8 cellular contexts compared by ENCODE assay signal in genomic region chr5:78649220-78649700, GRCh38. TPM values are rescaled to one million over a fixed set of nuclear protein-coding genes. Genes with fewer than 3 reads are reported as not detected.
A peak's percentile ranks its signal among the peaks of the same experiment; 100 is the strongest.
DNase-seq lines count a peak whose midpoint lies in the region; ATAC-seq, FAIRE-seq and TF ChIP-seq lines count a peak whose summit lies in the region.

No MANE protein-coding gene starts in this region.

- peaks cover 13% of the 10 kb centered on the region for H3K4me1 Mint-ChIP-seq in activated T-cell treated with anti-CD3 and anti-CD28 coated beads, Interleukin-2, amount 50 U/mL, for 24 hours (ENCODE audit: low read depth)

- H3K27me3 Mint-ChIP-seq in activated T-cell treated with anti-CD3 and anti-CD28 coated beads, Interleukin-2, amount 50 U/mL, for 24 hours, result peaks cover 69% of the 10 kb centered on the region

- H4K20me1 ChIP-seq in K562 (replicated peaks; ENCODE audit: control insufficient read depth, insufficient read depth, low read length) (no peaks in the 10 kb centered on the region), HepG2 (ENCODE audit: insufficient read depth, low read length) (no peaks in the 10 kb centered on the region; the same call in 1 of the 2 replicates)

- no peak overlapping the region; a peak in 1 of 4 replicates for H3K9ac ChIP-seq in K562 (ENCODE audit: insufficient read depth in 1 of 2, low read depth in 2 of 2, low read length in 2 of 2)
- H3K9ac ChIP-seq in HepG2 (ENCODE audit: insufficient read depth, low read depth, low read length), result peak overlapping the region; percentile 84

- H3K9me3 Mint-ChIP-seq in activated T-cell treated with anti-CD3 and anti-CD28 coated beads, Interleukin-2, amount 50 U/mL, for 24 hours, result no peaks in the 10 kb centered on the region

- no peaks in the 10 kb centered on the region for H3K36me3 Mint-ChIP-seq in activated T-cell treated with anti-CD3 and anti-CD28 coated beads, Interleukin-2, amount 50 U/mL, for 24 hours (ENCODE audit: low read depth)

- H3K4me3 ChIP-seq in K562 (peak overlapping the region; percentile 66), HepG2 (replicated peaks in 1 of 3; ENCODE audit: insufficient read depth in 1 of 3, low read depth in 2 of 3, low read length in 3 of 3) (peak overlapping the region; percentile 64 to 97 (median 84)), upper lobe of left lung (peak overlapping the region; percentile 61 to 87 (median 84))

- TF ChIP-seq CTCF in K562 (IDR thresholded peaks at IDR 0.05 in 2 of 3, conservative IDR thresholded peaks at IDR 0.05 in 1 of 3; ENCODE audit: insufficient read depth in 2 of 3, low read depth in 1 of 3, low read length in 3 of 3) (no peak), HepG2 (CRISPR knock-in tag; IDR thresholded peaks at IDR 0.05) (no peak), upper lobe of left lung (IDR thresholded peaks at IDR 0.05) (no peak)

- TF ChIP-seq POLR2A in K562 (conservative IDR thresholded peaks at IDR 0.05) (no peak), HepG2 (IDR thresholded peaks at IDR 0.05; ENCODE audit: insufficient read depth in 1 of 2, low read depth in 2 of 2, low read length in 2 of 2) (0 out of 4 replicates have a peak, but pooled peaks of 1 of the 2 experiments have one; percentile 37), upper lobe of left lung (IDR thresholded peaks at IDR 0.05) (no peak)

- TF ChIP-seq RAD21 in K562 (CRISPR knock-in tag; conservative IDR thresholded peaks at IDR 0.05 in 1 of 2, IDR thresholded peaks at IDR 0.05 in 1 of 2) (no peak), HepG2 (CRISPR knock-in tag; IDR thresholded peaks at IDR 0.05) (0 out of 2 replicates have a peak, but pooled peaks have one; percentile 0)

- H3K27ac ChIP-seq in K562 (ENCODE audit: extremely low read depth, low read depth, low read length) (no peak overlapping the region), HepG2 (ENCODE audit: extremely low read length, insufficient read depth, low read length) (peak overlapping the region; percentile 53), upper lobe of left lung (peak overlapping the region; percentile 84 to 93 (median 92))

- no peak overlapping the region for H3K27ac Mint-ChIP-seq in activated T-cell treated with anti-CD3 and anti-CD28 coated beads, Interleukin-2, amount 50 U/mL, for 24 hours

- H3K9me1 ChIP-seq in K562 (ENCODE audit: control insufficient read depth, insufficient read depth, low read length), result no peaks in the 10 kb centered on the region

- TF ChIP-seq EP300 in K562 (IDR thresholded peaks at IDR 0.05; ENCODE audit: low read length), result no peak
- TF ChIP-seq EP300 in HepG2 (IDR thresholded peaks at IDR 0.05; ENCODE audit: low read depth in 2 of 2, low read length in 2 of 2), result no peak
- no peak for TF ChIP-seq EP300 in HepG2 (CRISPR knock-in tag; IDR thresholded peaks at IDR 0.05; ENCODE audit: borderline replicate concordance)
- TF ChIP-seq EP300 in upper lobe of left lung (IDR thresholded peaks at IDR 0.05), result no peak

- H3K36me3 ChIP-seq in K562 (ENCODE audit: control insufficient read depth, insufficient read depth, low read length) (no peaks in the 10 kb centered on the region), HepG2 (replicated peaks in 1 of 2; ENCODE audit: control insufficient read depth in 1 of 2, insufficient read depth in 2 of 2, low read length in 2 of 2) (no peaks in the 10 kb centered on the region), upper lobe of left lung (no peaks in the 10 kb centered on the region)

- no peak for DNase-seq in activated T-cell treated with anti-CD3 and anti-CD28 coated beads, Interleukin-2, amount 50 U/mL, for 24 hours
- DNase-seq in activated T-cell treated with anti-CD3 and anti-CD28 coated beads for 4 hours (no peak), K562 (ENCODE audit: extremely low read depth in 1 of 4, low spot score in 3 of 4) (no peak), HepG2 (ENCODE audit: low spot score) (peak; percentile 27), upper lobe of left lung (no peak), NCI-H128 (lab: John Stamatoyannopoulos, UW; ENCODE audit: unreplicated experiment) (no peak)

- H2AFZ ChIP-seq in K562 (ENCODE audit: low read depth, low read length) (peak overlapping the region; percentile 51; the same call in 1 of the 2 replicates), HepG2 (ENCODE audit: low read length) (no peak overlapping the region)

- FAIRE-seq in K562 (lab: Jason Lieb, UNC) (no peak), HepG2 (lab: Jason Lieb, UNC) (peak; percentile 18)

- in situ Hi-C loops in K562 (cut with MboI) (no loop called here), HepG2 (cut with HindIII; ENCODE audit: extremely low pct_ligation_motif_present, low pct_unique_long_range_greater_than_20kb) (no loop called here)

- intact Hi-C loops in K562 (cut with micrococcal nuclease) (no loop called here), HepG2 (cut with micrococcal nuclease; ENCODE audit: unreplicated experiment) (loop anchor here (5.0 to 10.0 kb wide), 6 partner anchors 76 to 336 kb away; partner anchors contain the start of gene ARSB)

- CTCF ChIA-PET in K562 (lab: Yijun Ruan, JAX; ENCODE audit: low intra/inter-chr PET ratio) (no interaction called here), HepG2 (lab: Yijun Ruan, JAX; ENCODE audit: low intra/inter-chr PET ratio, low total read pairs) (no interaction called here)

- H3K4me1 ChIP-seq in K562 (replicated peaks in 1 of 2; ENCODE audit: control insufficient read depth in 2 of 2, insufficient read depth in 2 of 2, low read length in 2 of 2), result peaks cover 19% of the 10 kb centered on the region in 2 experiments; a peak in 4 of 5 replicates
- peaks cover 58% of the 10 kb centered on the region for H3K4me1 ChIP-seq in HepG2 (ENCODE audit: insufficient read depth, low read length)
- H3K4me1 ChIP-seq in upper lobe of left lung, result peaks cover 9 to 21% (median 18%) of the 10 kb centered on the region in 4 donors

- 88% methylated on average over 7 of the region's 23 CpGs for WGBS in K562 (ENCODE audit: insufficient coverage, low coverage, missing lambda C conversion rate)
- 8% methylated on average over 4 of the region's 23 CpGs for WGBS in HepG2 (ENCODE audit: low lambda C conversion rate)
- 15 to 31% methylated on average over 12 to 18 of the region's 23 CpGs for WGBS in upper lobe of left lung, 2 donors

- BruUV-seq in K562 (replicated peaks; lab: Mats Ljungman, UMichigan) (no TSS peak), HepG2 (replicated peaks; lab: Mats Ljungman, UMichigan) (TSS peak; percentile 87)

- no peak overlapping the region for H3K4me2 ChIP-seq in K562 (ENCODE audit: insufficient read depth, low read length)
- peak overlapping the region; percentile 88 for H3K4me2 ChIP-seq in HepG2 (ENCODE audit: low read depth, low read length)

- ATAC-seq in K562, result no peak
- peak; percentile 14 for ATAC-seq in HepG2
- ATAC-seq in upper lobe of left lung (ENCODE audit: low FRiP score in 2 of 2), result peak in 1 of 2 donors; percentile 1
- ATAC-seq in GM18498 (IDR thresholded peaks at IDR 0.05; ENCODE audit: unreplicated experiment), result no peak
- ATAC-seq in GM21360 (IDR thresholded peaks at IDR 0.05; ENCODE audit: unreplicated experiment), result no peak

- POLR2A ChIA-PET in K562 (lab: Yijun Ruan, JAX), result interaction anchor here (0.7 to 1.4 kb wide), 2 partner anchors 9 to 14 kb away, joined by 3 to 4 read pairs; no protein-coding TSS in a partner anchor
- POLR2A ChIA-PET in HepG2 (lab: Yijun Ruan, JAX), result interaction anchor here (0.8 to 2.2 kb wide), 6 partner anchors 8 to 314 kb away, joined by 3 to 8 read pairs (median 3); no protein-coding TSS in a partner anchor

- H3K4me3 Mint-ChIP-seq in activated T-cell treated with anti-CD3 and anti-CD28 coated beads, Interleukin-2, amount 50 U/mL, for 24 hours, result peak overlapping the region; percentile 18

- H3K27me3 ChIP-seq in K562 (ENCODE audit: control insufficient read depth in 2 of 2, insufficient read depth in 2 of 2, low read length in 2 of 2) (no peaks in the 10 kb centered on the region; a peak in 1 of 5 replicates), HepG2 (ENCODE audit: control insufficient read depth in 1 of 2, insufficient read depth in 2 of 2, low read length in 2 of 2) (no peaks in the 10 kb centered on the region), upper lobe of left lung (peaks cover 0 to 5% (median 0%) of the 10 kb centered on the region in 4 donors)

- H3K9me3 ChIP-seq in K562 (replicated peaks; ENCODE audit: control insufficient read depth, insufficient read depth, low read depth, low read length) (no peaks in the 10 kb centered on the region), HepG2 (ENCODE audit: low read length) (no peaks in the 10 kb centered on the region), upper lobe of left lung (no peaks in the 10 kb centered on the region)

- no peaks in the 10 kb centered on the region for H3K79me2 ChIP-seq in K562 (ENCODE audit: control insufficient read depth, insufficient read depth, low read length)
- H3K79me2 ChIP-seq in HepG2 (ENCODE audit: insufficient read depth, low read length), result peaks cover 35% of the 10 kb centered on the region

RNA-seq across cellular contexts. Expression of gene LHFPL2, which starts 0.7 kb away (rescaled TPM):
- total RNA-seq in K562 (2011; cell fraction: chromatin; rRNA removed; ENCODE audit: low replicate concordance), result 9.1 and 15.2 TPM in 2 replicates
- total RNA-seq in K562 (2011; cell fraction: nucleolus; rRNA removed), result 7.2 and 7.5 TPM in 2 replicates
- 8.7 and 12.7 TPM in 2 replicates for total RNA-seq in K562 (2011; cell fraction: nucleoplasm; rRNA removed)
- total RNA-seq in K562 (2014; rRNA removed) (4.1 and 5.2 TPM in 2 replicates), K562 (2014; rRNA removed; fragmentation: Illumina TruSeq; extraction: Trizol) (6.4 and 6.6 TPM in 2 replicates), K562 (2015; rRNA removed; fragmentation: Illumina TruSeq; extraction: Trizol) (5.1 and 5.2 TPM in 2 replicates), K562 (2021) (6.6 TPM in 2 replicates), HepG2 (2016; rRNA removed; fragmentation: Illumina TruSeq; extraction: Trizol) (20.0 TPM in 2 replicates), upper lobe of left lung (10 to 100 TPM; 17.3 to 69.5 (median 32.9) TPM)
- polyA plus RNA-seq in K562 (2011; rRNA removed) (1.9 and 4.6 TPM in 2 replicates), K562 (2014; fragmentation: Illumina TruSeq; extraction: Trizol) (4.8 and 5.6 TPM in 2 replicates), K562 (2014; fragmentation: Nextera tagmentation; extraction: Ambion mirVana) (1 to 10 TPM; 1.0 to 1.6 TPM), K562 (2014; rRNA removed) (3.7 TPM in 2 replicates), HepG2 (2011; rRNA removed) (6.0 and 6.3 TPM in 2 replicates)
- polyA plus RNA-seq in K562 (2011; cell fraction: cytosol; rRNA removed), result 1.6 and 3.6 TPM in 2 replicates
- 1.8 and 5.6 TPM in 2 replicates for polyA plus RNA-seq in K562 (2011; cell fraction: nucleus; rRNA removed)
- polyA plus RNA-seq in K562 (2012), result 3.7 and 6.0 TPM in 2 replicates
- 6.7 and 11.2 TPM in 2 replicates for polyA minus RNA-seq in K562 (2011; rRNA and poly(A)+ RNA removed)
- polyA minus RNA-seq in K562 (2011; cell fraction: cytosol; rRNA and poly(A)+ RNA removed), result 5.9 and 9.2 TPM in 2 replicates
- 6.6 and 7.4 TPM in 2 replicates for polyA minus RNA-seq in K562 (2011; cell fraction: nucleus; rRNA and poly(A)+ RNA removed)
- total RNA-seq in HepG2 (2016; cell fraction: cytosol; rRNA removed; fragmentation: Illumina TruSeq; extraction: Trizol; ENCODE audit: low read depth), result 9.3 and 10.4 TPM in 2 replicates
- total RNA-seq in HepG2 (2016; cell fraction: insoluble cytoplasmic fraction; rRNA removed; fragmentation: Illumina TruSeq; extraction: Trizol), result 18.6 and 20.5 TPM in 2 replicates
- 15.5 and 16.5 TPM in 2 replicates for total RNA-seq in HepG2 (2016; cell fraction: membrane; rRNA removed; fragmentation: Illumina TruSeq; extraction: Trizol)
- 29.5 and 30.3 TPM in 2 replicates for total RNA-seq in HepG2 (2016; cell fraction: nucleus; rRNA removed; fragmentation: Illumina TruSeq; extraction: Trizol)
- 4.6 and 6.5 TPM in 2 replicates for polyA plus RNA-seq in HepG2 (2011; cell fraction: cytosol; rRNA removed)
- 8.6 and 9.9 TPM in 2 replicates for polyA plus RNA-seq in HepG2 (2011; cell fraction: nucleus; rRNA removed)
- 9.2 and 12.5 TPM in 2 replicates for polyA plus RNA-seq in HepG2 (2012)
- 1.4 and 1.7 TPM in 2 replicates for polyA plus RNA-seq in HepG2 (2016; cell fraction: cytosol; fragmentation: Illumina TruSeq; extraction: Trizol; ENCODE audit: low read depth)
- 12.6 and 13.6 TPM in 2 replicates for polyA plus RNA-seq in HepG2 (2016; cell fraction: insoluble cytoplasmic fraction; fragmentation: Illumina TruSeq; extraction: Trizol; ENCODE audit: low read depth)
- polyA plus RNA-seq in HepG2 (2016; cell fraction: membrane; fragmentation: Illumina TruSeq; extraction: Trizol; ENCODE audit: low read depth), result 5.8 and 5.9 TPM in 2 replicates
- polyA plus RNA-seq in HepG2 (2016; cell fraction: nucleus; fragmentation: Illumina TruSeq; extraction: Trizol; ENCODE audit: insufficient read depth, low read depth), result 26.4 and 29.4 TPM in 2 replicates
- polyA minus RNA-seq in HepG2 (2011; rRNA and poly(A)+ RNA removed; ENCODE audit: low replicate concordance), result 9.6 and 24.5 TPM in 2 replicates
- 13.1 and 14.4 TPM in 2 replicates for polyA minus RNA-seq in HepG2 (2011; cell fraction: cytosol; rRNA and poly(A)+ RNA removed)
- polyA minus RNA-seq in HepG2 (2011; cell fraction: nucleus; rRNA and poly(A)+ RNA removed), result 23.7 and 26.4 TPM in 2 replicates
